In the genomic region with DNA sequence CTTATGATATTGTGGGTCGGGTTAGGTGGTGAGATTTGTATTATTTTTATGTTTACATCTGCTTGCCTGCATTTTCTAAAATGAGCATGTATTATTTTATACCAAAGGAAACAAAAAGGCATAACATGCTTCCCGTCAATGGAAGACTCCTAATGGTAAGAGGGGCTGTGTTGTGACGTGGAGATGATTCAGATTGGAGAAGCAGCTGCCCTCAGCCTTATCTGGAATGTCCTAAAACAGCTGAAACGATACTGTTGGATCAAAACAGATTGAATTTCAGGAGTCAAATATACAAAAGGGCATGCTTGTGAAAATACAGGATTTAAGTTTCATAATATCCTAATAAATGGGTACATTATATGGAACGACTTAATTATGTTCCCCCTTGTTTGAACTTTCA, we compare ENCODE assay signal across 24 cellular contexts.
"Had no signal": no experiment of that assay in that cellular context is flagged by ENCODE, and none has a peak within 500 bp of the region (broad histone marks: within the 10 kb centered on the region; RNA-seq: fewer than 3 reads in every experiment).

No MANE protein-coding gene starts in this region.

- H3K4me1 ChIP-seq: tibial nerve had no signal

- H3K4me3 ChIP-seq: neural progenitor cell, tibial nerve had no signal

- H3K27me3 Mint-ChIP-seq: activated CD4-positive, alpha-beta T cell treated with anti-CD3 and anti-CD28 coated beads for 36 hours; activated naive CD8-positive, alpha-beta T cell treated with anti-CD3 and anti-CD28 coated beads for 36 hours; activated T-cell treated with anti-CD3 and anti-CD28 coated beads, Interleukin-2, amount 50 U/mL, for 24 hours; activated T-helper 17 cell treated with anti-CD3 and anti-CD28 coated beads, Interleukin-2, amount 50 U/mL, for 72 hours; memory B cell; progenitor cell of endocrine pancreas; stimulated activated naive CD8-positive, alpha-beta T cell treated with anti-CD3 and anti-CD28 coated beads, Interleukin-15, amount 100 ng/mL, for 72 hours had no signal

- ATAC-seq: activated CD4-positive, alpha-beta T cell treated with anti-CD3 and anti-CD28 coated beads for 36 hours; activated T-helper 17 cell treated with anti-CD3 and anti-CD28 coated beads, Interleukin-2, amount 50 U/mL, for 72 hours; stimulated activated naive CD8-positive, alpha-beta T cell treated with anti-CD3 and anti-CD28 coated beads, Interleukin-15, amount 100 ng/mL, for 72 hours; WTC11 had no signal

- H3K27ac ChIP-seq: neural progenitor cell, tibial nerve had no signal

- H3K27ac Mint-ChIP-seq: activated CD4-positive, alpha-beta T cell treated with anti-CD3 and anti-CD28 coated beads for 36 hours; activated naive CD8-positive, alpha-beta T cell treated with anti-CD3 and anti-CD28 coated beads for 36 hours; activated T-cell treated with anti-CD3 and anti-CD28 coated beads, Interleukin-2, amount 50 U/mL, for 24 hours; activated T-helper 17 cell treated with anti-CD3 and anti-CD28 coated beads, Interleukin-2, amount 50 U/mL, for 72 hours; memory B cell; neural progenitor cell; progenitor cell of endocrine pancreas; WTC11 had no signal

- H3K4me3 Mint-ChIP-seq: activated CD4-positive, alpha-beta T cell treated with anti-CD3 and anti-CD28 coated beads for 36 hours; activated naive CD8-positive, alpha-beta T cell treated with anti-CD3 and anti-CD28 coated beads for 36 hours; activated T-cell treated with anti-CD3 and anti-CD28 coated beads, Interleukin-2, amount 50 U/mL, for 24 hours; activated T-helper 17 cell treated with anti-CD3 and anti-CD28 coated beads, Interleukin-2, amount 50 U/mL, for 72 hours; memory B cell; neural progenitor cell; stimulated activated naive CD8-positive, alpha-beta T cell treated with anti-CD3 and anti-CD28 coated beads, Interleukin-15, amount 100 ng/mL, for 72 hours; WTC11 had no signal

- H3K4me2 ChIP-seq: neural progenitor cell had no signal

- H3K36me3 ChIP-seq: neural progenitor cell had no signal

- H3K9me3 Mint-ChIP-seq: activated naive CD8-positive, alpha-beta T cell treated with anti-CD3 and anti-CD28 coated beads for 36 hours; activated T-cell treated with anti-CD3 and anti-CD28 coated beads, Interleukin-2, amount 50 U/mL, for 24 hours; activated T-helper 17 cell treated with anti-CD3 and anti-CD28 coated beads, Interleukin-2, amount 50 U/mL, for 72 hours; memory B cell; stimulated activated naive CD8-positive, alpha-beta T cell treated with anti-CD3 and anti-CD28 coated beads, Interleukin-15, amount 100 ng/mL, for 72 hours had no signal

- H3K9ac ChIP-seq: neural progenitor cell had no signal

- DNase-seq: activated CD4-positive, alpha-beta T cell treated with anti-CD3 and anti-CD28 coated beads for 36 hours; activated CD4-positive, alpha-beta T cell treated with anti-CD3 and anti-CD28 coated beads, Interleukin-2, amount 50 U/mL, for 4 hours; activated CD8-positive, alpha-beta memory T cell treated with anti-CD3 and anti-CD28 coated beads for 24 hours; activated CD8-positive, alpha-beta memory T cell treated with anti-CD3 and anti-CD28 coated beads, Interleukin-2, amount 50 U/mL, for 4 hours; activated naive CD4-positive, alpha-beta T cell; activated naive CD8-positive, alpha-beta T cell treated with anti-CD3 and anti-CD28 coated beads for 36 hours; activated T-cell treated with anti-CD3 and anti-CD28 coated beads, Interleukin-2, amount 50 U/mL, for 24 hours; central memory CD4-positive, alpha-beta T cell; effector memory CD4-positive, alpha-beta T cell; glutamatergic neuron; hippocampal formation; left cardiac atrium; retina; stimulated activated CD4-positive, alpha-beta T cell treated with anti-CD3 and anti-CD28 coated beads, Interleukin-12 subunit alpha, Interleukin-12 subunit beta, amount 100 ng/mL, for 4 hours; stimulated activated CD4-positive, alpha-beta T cell treated with anti-CD3 and anti-CD28 coated beads, Interleukin-1b, Interleukin-23, amount 100 ng/mL, for 48 hours; stimulated activated naive CD8-positive, alpha-beta T cell treated with anti-CD3 and anti-CD28 coated beads, Interleukin-15, amount 100 ng/mL, for 72 hours; T-helper 1 cell; T-helper 9 cell had no signal

- H2AFZ ChIP-seq: neural progenitor cell had no signal

- H3K27me3 ChIP-seq: neural progenitor cell, tibial nerve had no signal

- H3K9me3 ChIP-seq: tibial nerve had no signal
